8 cellular contexts compared by ENCODE assay signal in the genomic region with DNA sequence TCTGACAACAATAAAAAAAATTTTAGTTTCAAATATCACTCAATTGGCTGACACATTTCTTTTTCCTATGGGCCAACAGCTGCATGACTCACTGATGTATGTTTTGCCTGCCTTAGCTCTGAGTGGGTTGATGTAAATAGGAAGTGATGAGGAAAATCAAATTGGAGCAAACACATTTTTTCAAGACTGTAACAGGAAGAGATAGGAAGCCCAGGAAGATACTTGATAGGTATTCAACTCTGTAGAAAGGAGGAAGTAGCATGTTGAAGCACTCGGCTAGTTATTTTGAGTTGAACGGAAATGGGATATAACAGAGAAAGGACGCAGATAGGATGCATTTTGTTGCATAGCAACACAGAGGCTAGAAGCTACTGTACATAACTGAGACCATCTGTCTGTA.
A peak's percentile ranks its signal among the peaks of the same experiment; 100 is the strongest.
DNase-seq lines count a peak whose midpoint lies in the region; ATAC-seq and TF ChIP-seq lines count a peak whose summit lies in the region.

No MANE protein-coding gene starts in this region.

- H3K9me3 ChIP-seq in gastroesophageal sphincter: no peaks in the 10 kb centered on the region

- H3K4me1 ChIP-seq in gastroesophageal sphincter: no peaks in the 10 kb centered on the region

- peak overlapping the region in 1 of 2 donors; percentile 22 for H3K27ac Mint-ChIP-seq in natural killer cell
- H3K27ac Mint-ChIP-seq in natural killer cell treated with Interleukin-12 subunit alpha and Interleukin-12 subunit beta and Interleukin-15 and Interleukin-18, amount 100 ng/mL, for 72 hours: no peak overlapping the region

- ATAC-seq in natural killer cell (peak in 2 of 3 donors; percentile 20 to 56), gastroesophageal sphincter (peak; percentile 67), HG02763 (IDR thresholded peaks at IDR 0.05; ENCODE audit: unreplicated experiment) (no peak)
- no peak for ATAC-seq in natural killer cell treated with Interleukin-12 subunit alpha and Interleukin-12 subunit beta and Interleukin-15 and Interleukin-18, amount 100 ng/mL, for 72 hours

- H3K4me3 Mint-ChIP-seq in natural killer cell: no peak overlapping the region
- no peak overlapping the region for H3K4me3 Mint-ChIP-seq in natural killer cell treated with Interleukin-12 subunit alpha and Interleukin-12 subunit beta and Interleukin-15 and Interleukin-18, amount 100 ng/mL, for 72 hours

- TF ChIP-seq POLR2A in gastroesophageal sphincter (IDR thresholded peaks at IDR 0.05): no peak

- no peaks in the 10 kb centered on the region for H3K36me3 ChIP-seq in gastroesophageal sphincter

- H3K27me3 ChIP-seq in gastroesophageal sphincter: no peaks in the 10 kb centered on the region

- intact Hi-C loops in natural killer cell (cut with micrococcal nuclease): no loop called here

- H3K4me1 Mint-ChIP-seq in natural killer cell: peaks cover 0 to 6% of the 10 kb centered on the region in 2 donors
- peaks cover 6 to 9% of the 10 kb centered on the region in 2 donors for H3K4me1 Mint-ChIP-seq in natural killer cell treated with Interleukin-12 subunit alpha and Interleukin-12 subunit beta and Interleukin-15 and Interleukin-18, amount 100 ng/mL, for 72 hours (ENCODE audit: low read depth in 2 of 2)

- H3K27me3 Mint-ChIP-seq in natural killer cell (ENCODE audit: low read depth in 2 of 2): peaks cover 7 to 16% of the 10 kb centered on the region in 2 donors
- H3K27me3 Mint-ChIP-seq in natural killer cell treated with Interleukin-12 subunit alpha and Interleukin-12 subunit beta and Interleukin-15 and Interleukin-18, amount 100 ng/mL, for 72 hours: peaks cover 22% of the 10 kb centered on the region in 2 donors

- no peaks in the 10 kb centered on the region for H3K36me3 Mint-ChIP-seq in natural killer cell
- H3K36me3 Mint-ChIP-seq in natural killer cell treated with Interleukin-12 subunit alpha and Interleukin-12 subunit beta and Interleukin-15 and Interleukin-18, amount 100 ng/mL, for 72 hours: no peaks in the 10 kb centered on the region

- H3K9me3 Mint-ChIP-seq in natural killer cell: no peaks in the 10 kb centered on the region
- H3K9me3 Mint-ChIP-seq in natural killer cell treated with Interleukin-12 subunit alpha and Interleukin-12 subunit beta and Interleukin-15 and Interleukin-18, amount 100 ng/mL, for 72 hours: no peaks in the 10 kb centered on the region

- no peak for TF ChIP-seq EP300 in gastroesophageal sphincter (IDR thresholded peaks at IDR 0.05)

- no peak overlapping the region for H3K27ac ChIP-seq in gastroesophageal sphincter

- WGBS in gastroesophageal sphincter (ENCODE audit: low coverage in 1 of 2), 2 donors: 51 to 58% methylated on average over 3 of the region's 3 CpGs

- no peak for TF ChIP-seq CTCF in natural killer cell (IDR thresholded peaks at IDR 0.05)
- TF ChIP-seq CTCF in gastroesophageal sphincter (IDR thresholded peaks at IDR 0.05): no peak

- no peak overlapping the region for H3K4me3 ChIP-seq in gastroesophageal sphincter

- DNase-seq in natural killer cell: no peak
- no peak for DNase-seq in natural killer cell treated with Interleukin-12 subunit alpha and Interleukin-12 subunit beta and Interleukin-15 and Interleukin-18, amount 100 ng/mL, for 72 hours (ENCODE audit: low spot score)
- DNase-seq in SIG-M5 treated with dmso at 0.1 percent for 504 hours (lab: John Stamatoyannopoulos, UW; ENCODE audit: unreplicated experiment): peak; percentile 95
- no peak for DNase-seq in central memory CD4-positive, alpha-beta T cell
- no peak for DNase-seq in HuH-7.5 (ENCODE audit: low spot score)
- DNase-seq in NK-92 (lab: John Stamatoyannopoulos, UW; ENCODE audit: unreplicated experiment): no peak

Comparison
In these comparisons a context has a peak if more than half of its experiments do, and no peak if none do; other contexts are left out.
1. ATAC-seq: peak in natural killer cell (2 of 3) and gastroesophageal sphincter (single experiment); none in natural killer cell treated with Interleukin-12 subunit alpha and Interleukin-12 subunit beta and Interleukin-15 and Interleukin-18, amount 100 ng/mL, for 72 hours (0 of 2) and HG02763 (single experiment).